ENCODE assay signal across 29 cellular contexts in the genomic region with DNA sequence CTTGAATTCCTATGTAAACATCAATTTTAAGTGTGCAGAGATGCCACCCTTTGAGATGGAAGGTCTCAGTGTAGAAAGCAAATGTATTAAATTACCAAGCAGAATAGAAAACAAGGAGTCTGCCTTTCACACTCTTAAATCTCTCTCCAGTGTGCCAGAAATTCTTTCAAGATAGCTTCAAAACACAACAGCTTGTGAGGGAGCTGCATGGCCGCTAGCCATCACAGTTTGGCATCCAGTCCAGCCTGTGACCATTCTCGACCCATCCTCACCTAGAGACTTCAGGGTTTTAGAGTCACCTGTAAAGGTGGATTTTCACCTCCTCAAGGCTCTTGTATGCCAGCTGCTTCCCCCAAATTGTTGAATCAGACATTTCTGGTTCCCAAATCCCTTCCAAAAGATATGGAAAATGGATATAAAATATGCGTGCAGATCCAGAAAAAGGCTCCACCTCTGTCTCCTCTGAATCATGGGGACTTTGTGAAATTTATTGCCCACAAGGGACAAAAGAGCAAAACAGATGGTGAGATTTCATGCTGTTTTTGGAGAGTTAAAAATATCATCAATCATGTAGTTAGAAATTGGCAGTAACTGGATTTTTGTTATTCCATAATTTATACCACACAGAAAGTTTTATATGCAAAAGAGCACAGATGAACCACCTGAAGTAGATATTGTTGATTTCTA.
DNase-seq lines count a peak whose midpoint lies in the region; TF ChIP-seq lines count a peak whose summit lies in the region.
"Had no signal": no experiment of that assay in that cellular context is flagged by ENCODE, and none has a peak within 500 bp of the region (broad histone marks: within the 10 kb centered on the region; RNA-seq: fewer than 3 reads in every experiment).

No MANE protein-coding gene starts in this region.

- TF ChIP-seq CTCF in AG10803 (conservative IDR thresholded peaks at IDR 0.05; ENCODE audit: low read length) (no peak), nephron (IDR thresholded peaks at IDR 0.05; ENCODE audit: unreplicated experiment in 3 of 3) (no peak), endothelial cell (IDR thresholded peaks at IDR 0.05; ENCODE audit: unreplicated experiment) (no peak)

- H3K27me3 Mint-ChIP-seq in nephron (ENCODE audit: low read depth): no peaks in the 10 kb centered on the region
- H3K27me3 Mint-ChIP-seq in endothelial cell (ENCODE audit: unreplicated experiment): no peaks in the 10 kb centered on the region
- H3K27me3 Mint-ChIP-seq: stimulated activated naive CD8-positive, alpha-beta T cell treated with anti-CD3 and anti-CD28 coated beads, Interleukin-15, Interleukin-2, amounts not matched to agents 100 ng/mL and 50 ng/mL, for 24 hours had no signal

- H3K4me3 Mint-ChIP-seq in nephron (no peak overlapping the region), endothelial cell (ENCODE audit: unreplicated experiment) (no peak overlapping the region)
- H3K4me3 Mint-ChIP-seq: activated CD8-positive, alpha-beta T cell treated with anti-CD3 and anti-CD28 coated beads, Interleukin-2, amount 10 ng/mL, durations not matched to agents 7 days and 5 days; activated naive CD8-positive, alpha-beta T cell treated with anti-CD3 and anti-CD28 coated beads for 36 hours; HFFc6; mesothelial cell of epicardium; naive thymus-derived CD8-positive, alpha-beta T cell; stimulated activated naive CD8-positive, alpha-beta T cell treated with anti-CD3 and anti-CD28 coated beads, Interleukin-15, Interleukin-2, amounts not matched to agents 100 ng/mL and 50 ng/mL, for 24 hours had no signal

- DNase-seq in AG10803 (ENCODE audit: low read depth): peak; percentile 46
- peak; percentile 38 for DNase-seq in LHCN-M2 (ENCODE audit: low read depth)
- peak; percentile 14 for DNase-seq in cerebellar cortex (ENCODE audit: low spot score)
- DNase-seq in stimulated activated CD4-positive, alpha-beta T cell treated with anti-CD3 and anti-CD28 coated beads, Interleukin-1b, Interleukin-23, amount 100 ng/mL, for 48 hours: no peak
- DNase-seq in effector CD8-positive, alpha-beta T cell (lab: John Stamatoyannopoulos, UW): no peak
- no peak for DNase-seq in endothelial cell (ENCODE audit: low spot score)
- DNase-seq: ACHN; activated CD8-positive, alpha-beta T cell treated with anti-CD3 and anti-CD28 coated beads, Interleukin-2, amount 10 ng/mL, durations not matched to agents 7 days and 5 days; activated naive CD8-positive, alpha-beta T cell treated with anti-CD3 and anti-CD28 coated beads for 36 hours; C1 segment of cervical spinal cord; Caco-2; central memory CD4-positive, alpha-beta T cell; HFFc6; islet precursor cell; Karpas-422; naive thymus-derived CD8-positive, alpha-beta T cell; NCI-H187; NCI-H2227 treated with DMSO at 0.1 percent for 48 hours; occipital lobe; OCI-M1; SK-N-SH; T-helper 2 cell; tibial artery had no signal

- H3K4me3 ChIP-seq in AG10803 (ENCODE audit: low read length): no peak overlapping the region
- H3K4me3 ChIP-seq: GM12878, skin epidermis, tibial artery had no signal

- H3K9me3 Mint-ChIP-seq in nephron: peaks cover 2% of the 10 kb centered on the region
- no peaks in the 10 kb centered on the region for H3K9me3 Mint-ChIP-seq in endothelial cell (ENCODE audit: unreplicated experiment)
- H3K9me3 Mint-ChIP-seq: activated naive CD8-positive, alpha-beta T cell treated with anti-CD3 and anti-CD28 coated beads for 36 hours; activated T-helper 2 cell treated with anti-CD3 and anti-CD28 coated beads, Interferon-gamma antibody, Interleukin-2, Interleukin-4, amounts not matched to agents 10 μg/mL and 5 μg/mL and 100 μg/mL, durations not matched to agents 14 hours and 24 hours and 36 hours; mesothelial cell of epicardium; stimulated activated naive CD8-positive, alpha-beta T cell treated with anti-CD3 and anti-CD28 coated beads, Interleukin-15, Interleukin-2, amounts not matched to agents 100 ng/mL and 50 ng/mL, for 24 hours had no signal

- no peaks in the 10 kb centered on the region for H3K36me3 Mint-ChIP-seq in nephron (ENCODE audit: low read depth)
- no peaks in the 10 kb centered on the region for H3K36me3 Mint-ChIP-seq in endothelial cell (ENCODE audit: low read depth, unreplicated experiment)
- H3K36me3 Mint-ChIP-seq: activated naive CD8-positive, alpha-beta T cell treated with anti-CD3 and anti-CD28 coated beads for 36 hours; mesothelial cell of epicardium; naive thymus-derived CD8-positive, alpha-beta T cell had no signal

- H3K4me1 Mint-ChIP-seq in nephron (peaks cover 23% of the 10 kb centered on the region), endothelial cell (ENCODE audit: unreplicated experiment) (no peaks in the 10 kb centered on the region)
- H3K4me1 Mint-ChIP-seq: activated naive CD8-positive, alpha-beta T cell treated with anti-CD3 and anti-CD28 coated beads for 36 hours; mesothelial cell of epicardium; naive thymus-derived CD8-positive, alpha-beta T cell had no signal

- peak overlapping the region in 2 of 3 experiments; percentile 42 to 50 for H3K27ac Mint-ChIP-seq in nephron
- H3K27ac Mint-ChIP-seq in endothelial cell (ENCODE audit: unreplicated experiment): no peak overlapping the region
- H3K27ac Mint-ChIP-seq: activated CD8-positive, alpha-beta T cell treated with anti-CD3 and anti-CD28 coated beads, Interleukin-2, amount 10 ng/mL, durations not matched to agents 7 days and 5 days; activated naive CD8-positive, alpha-beta T cell treated with anti-CD3 and anti-CD28 coated beads for 36 hours; activated T-helper 2 cell treated with anti-CD3 and anti-CD28 coated beads, Interferon-gamma antibody, Interleukin-2, Interleukin-4, amounts not matched to agents 10 μg/mL and 5 μg/mL and 100 μg/mL, durations not matched to agents 14 hours and 24 hours and 36 hours; HFFc6; mesothelial cell of epicardium; naive thymus-derived CD8-positive, alpha-beta T cell; stimulated activated naive CD8-positive, alpha-beta T cell treated with anti-CD3 and anti-CD28 coated beads, Interleukin-15, Interleukin-2, amounts not matched to agents 100 ng/mL and 50 ng/mL, for 24 hours had no signal

Comparison
In these comparisons a context has a peak if more than half of its experiments do, and no peak if none do; other contexts are left out.
1. DNase-seq: peak in AG10803 (single experiment), LHCN-M2 (single experiment) and cerebellar cortex (single experiment); none in stimulated activated CD4-positive, alpha-beta T cell treated with anti-CD3 and anti-CD28 coated beads, Interleukin-1b, Interleukin-23, amount 100 ng/mL, for 48 hours (single experiment), effector CD8-positive, alpha-beta T cell (single experiment) and endothelial cell (single experiment).